ENCODE assay signal across 12 cellular contexts in genomic region chr19:2711175-2711936, GRCh38. TPM values are rescaled to one million over a fixed set of nuclear protein-coding genes. Genes with fewer than 3 reads are reported as not detected.
DNase-seq lines count a peak whose midpoint lies in the region; ATAC-seq and TF ChIP-seq lines count a peak whose summit lies in the region.
"Had no signal": no experiment of that assay in that cellular context is flagged by ENCODE, and none has a peak within 500 bp of the region (broad histone marks: within the 10 kb centered on the region; RNA-seq: fewer than 3 reads in every experiment).

No MANE protein-coding gene starts in this region.

- no peak for ATAC-seq in CD8-positive, alpha-beta T cell
- no peak for ATAC-seq in naive thymus-derived CD8-positive, alpha-beta T cell
- no peak for ATAC-seq in GM18858 (IDR thresholded peaks at IDR 0.05; ENCODE audit: unreplicated experiment)
- ATAC-seq: sciatic nerve had no signal

- H3K9me3 ChIP-seq in CD8-positive, alpha-beta T cell (ENCODE audit: low read length): peaks cover 6% of the 10 kb centered on the region
- H3K9me3 ChIP-seq: ascending aorta, uterus had no signal

- H3K4me1 ChIP-seq in CD8-positive, alpha-beta T cell (ENCODE audit: insufficient read depth, low read length): peaks cover 5% of the 10 kb centered on the region
- H3K4me1 ChIP-seq: ascending aorta, uterus had no signal

- H3K27ac ChIP-seq in CD8-positive, alpha-beta T cell (ENCODE audit: low read depth, low read length): no peak overlapping the region
- H3K27ac ChIP-seq: ascending aorta, uterus had no signal

- TF ChIP-seq CTCF in CD8-positive, alpha-beta T cell (IDR thresholded peaks at IDR 0.05): no peak

- peaks cover 4% of the 10 kb centered on the region for H3K27me3 Mint-ChIP-seq in CD8-positive, alpha-beta T cell (ENCODE audit: low read depth)
- peaks cover 0 to 5% (median 3%) of the 10 kb centered on the region in 5 donors for H3K27me3 Mint-ChIP-seq in naive thymus-derived CD8-positive, alpha-beta T cell

- peaks cover 13% of the 10 kb centered on the region for H3K4me1 Mint-ChIP-seq in CD8-positive, alpha-beta T cell (ENCODE audit: low read depth)
- H3K4me1 Mint-ChIP-seq in naive thymus-derived CD8-positive, alpha-beta T cell: peaks cover 4 to 21% (median 15%) of the 10 kb centered on the region in 4 donors

- intact Hi-C loops in CD8-positive, alpha-beta T cell (cut with DNase I, micrococcal nuclease): no loop called here

- H3K36me3 ChIP-seq in CD8-positive, alpha-beta T cell (ENCODE audit: insufficient read depth, low read length): no peaks in the 10 kb centered on the region
- H3K36me3 ChIP-seq: ascending aorta, uterus had no signal

- no peaks in the 10 kb centered on the region for H3K36me3 Mint-ChIP-seq in CD8-positive, alpha-beta T cell
- no peaks in the 10 kb centered on the region for H3K36me3 Mint-ChIP-seq in naive thymus-derived CD8-positive, alpha-beta T cell

- no peak overlapping the region for H3K4me3 Mint-ChIP-seq in CD8-positive, alpha-beta T cell
- H3K4me3 Mint-ChIP-seq in naive thymus-derived CD8-positive, alpha-beta T cell: peak overlapping the region in 3 of 10 donors; percentile 33 to 52 (median 43)

- H3K9me3 Mint-ChIP-seq in CD8-positive, alpha-beta T cell: peaks cover 8% of the 10 kb centered on the region
- peaks cover 0 to 14% (median 3%) of the 10 kb centered on the region in 9 donors for H3K9me3 Mint-ChIP-seq in naive thymus-derived CD8-positive, alpha-beta T cell

- peak overlapping the region; percentile 79 for H3K27ac Mint-ChIP-seq in CD8-positive, alpha-beta T cell
- H3K27ac Mint-ChIP-seq in naive thymus-derived CD8-positive, alpha-beta T cell: peak overlapping the region in 9 of 10 donors; percentile 18 to 85 (median 44)

- POLR2A ChIA-PET in CD8-positive, alpha-beta T cell (lab: Charles Lee): interaction anchor here (1.1 kb wide), 1 partner anchor 9 kb away, joined by 4 read pairs; the partner anchor contains the start of gene GNG7
- POLR2A ChIA-PET in naive thymus-derived CD8-positive, alpha-beta T cell (lab: Charles Lee): interaction anchor here (1.2 kb wide), 1 partner anchor 28 kb away, joined by 3 read pairs; no protein-coding TSS in a partner anchor

- H3K4me3 ChIP-seq in CD8-positive, alpha-beta T cell (ENCODE audit: low read depth, low read length): no peak overlapping the region
- H3K4me3 ChIP-seq: ascending aorta, uterus had no signal

- no peak for DNase-seq in CD8-positive, alpha-beta T cell
- DNase-seq in Kasumi-1 (lab: John Stamatoyannopoulos, UW): peak; percentile 77 to 79
- peak; percentile 76 for DNase-seq in amniotic epithelial cell (ENCODE audit: low read depth)
- DNase-seq in naive thymus-derived CD8-positive, alpha-beta T cell: no peak
- no peak for DNase-seq in NCI-H69 (lab: John Stamatoyannopoulos, UW)
- DNase-seq in globus pallidus (ENCODE audit: low spot score): no peak
- DNase-seq in SW 1271 (lab: John Stamatoyannopoulos, UW): no peak
- DNase-seq: NCI-H1092 treated with DMSO at 0.1 percent for 48 hours, uterus had no signal

- CTCF ChIA-PET in CD8-positive, alpha-beta T cell (lab: Charles Lee): interaction anchor here (0.9 kb wide), 1 partner anchor 63 kb away, joined by 3 read pairs; no protein-coding TSS in a partner anchor

- H3K27me3 ChIP-seq in CD8-positive, alpha-beta T cell (ENCODE audit: insufficient read depth, low read length): no peaks in the 10 kb centered on the region
- H3K27me3 ChIP-seq: ascending aorta, uterus had no signal

RNA-seq across cellular contexts. Expression of gene GNG7, which starts 8.9 kb away (rescaled TPM):
- total RNA-seq in CD8-positive, alpha-beta T cell: 1 to 10 TPM; 2.6 to 2.9 TPM
- total RNA-seq in naive thymus-derived CD8-positive, alpha-beta T cell: 1 to 10 TPM; 8.5 TPM
- polyA plus RNA-seq in naive thymus-derived CD8-positive, alpha-beta T cell: 1 to 10 TPM; 1.8 to 4.2 (median 2.5) TPM

RNA-seq across cellular contexts. Expression of gene DIRAS1, which starts 9.8 kb away (rescaled TPM):
- under 1 TPM; 0.19 to 0.42 TPM for total RNA-seq in CD8-positive, alpha-beta T cell
- under 1 TPM; 0.75 to 0.77 TPM for total RNA-seq in naive thymus-derived CD8-positive, alpha-beta T cell
- not detected for polyA plus RNA-seq in naive thymus-derived CD8-positive, alpha-beta T cell
- total RNA-seq: ascending aorta had no signal

RNA-seq across cellular contexts. Expression of gene SLC39A3, which starts 28.5 kb away (rescaled TPM):
- total RNA-seq in CD8-positive, alpha-beta T cell: 10 to 100 TPM; 11.7 to 12.0 TPM
- 10 to 100 TPM; 23.2 to 23.4 TPM for total RNA-seq in naive thymus-derived CD8-positive, alpha-beta T cell
- polyA plus RNA-seq in naive thymus-derived CD8-positive, alpha-beta T cell: 10 to 100 TPM; 41.1 to 43.8 (median 41.6) TPM

Comparison
In these comparisons a context has a peak if more than half of its experiments do, and no peak if none do; other contexts are left out.
1. DNase-seq: peak in Kasumi-1 (2 of 2) and amniotic epithelial cell (single experiment); none in CD8-positive, alpha-beta T cell (0 of 7), naive thymus-derived CD8-positive, alpha-beta T cell (0 of 10), NCI-H69 (single experiment), globus pallidus (single experiment) and SW 1271 (0 of 2).